In the genomic region with DNA sequence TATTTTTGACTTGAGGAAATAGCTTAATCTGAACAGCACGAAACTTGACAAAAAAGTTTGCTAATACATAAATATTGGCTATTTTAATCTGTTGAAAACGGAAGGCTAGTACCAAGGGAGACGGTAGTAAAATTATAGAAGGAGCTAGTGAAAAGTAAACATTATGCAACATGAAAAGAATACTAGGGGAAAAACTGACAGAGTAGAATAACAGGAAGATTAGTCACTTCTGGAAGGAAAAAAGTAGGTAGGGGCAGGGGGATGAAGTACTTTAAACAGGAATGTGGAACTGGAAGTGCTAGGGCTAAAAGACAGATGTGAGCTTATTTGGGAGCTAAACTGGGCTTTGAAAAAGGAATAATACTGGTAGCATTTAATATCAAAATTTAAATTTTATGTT, we compare ENCODE assay signal across 2 cellular contexts.
TF ChIP-seq lines count a peak whose summit lies in the region.

No MANE protein-coding gene starts in this region.

TF ChIP-seq in GM12878, 131 proteins besides CTCF, POLR2A, EP300 and RAD21 (continued from another document):
- TF ChIP-seq, protein P1, sequence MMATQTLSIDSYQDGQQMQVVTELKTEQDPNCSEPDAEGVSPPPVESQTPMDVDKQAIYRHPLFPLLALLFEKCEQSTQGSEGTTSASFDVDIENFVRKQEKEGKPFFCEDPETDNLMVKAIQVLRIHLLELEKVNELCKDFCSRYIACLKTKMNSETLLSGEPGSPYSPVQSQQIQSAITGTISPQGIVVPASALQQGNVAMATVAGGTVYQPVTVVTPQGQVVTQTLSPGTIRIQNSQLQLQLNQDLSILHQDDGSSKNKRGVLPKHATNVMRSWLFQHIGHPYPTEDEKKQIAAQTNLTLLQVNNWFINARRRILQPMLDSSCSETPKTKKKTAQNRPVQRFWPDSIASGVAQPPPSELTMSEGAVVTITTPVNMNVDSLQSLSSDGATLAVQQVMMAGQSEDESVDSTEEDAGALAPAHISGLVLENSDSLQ (IDR thresholded peaks at IDR 0.05) = no peak
- TF ChIP-seq, protein P2, sequence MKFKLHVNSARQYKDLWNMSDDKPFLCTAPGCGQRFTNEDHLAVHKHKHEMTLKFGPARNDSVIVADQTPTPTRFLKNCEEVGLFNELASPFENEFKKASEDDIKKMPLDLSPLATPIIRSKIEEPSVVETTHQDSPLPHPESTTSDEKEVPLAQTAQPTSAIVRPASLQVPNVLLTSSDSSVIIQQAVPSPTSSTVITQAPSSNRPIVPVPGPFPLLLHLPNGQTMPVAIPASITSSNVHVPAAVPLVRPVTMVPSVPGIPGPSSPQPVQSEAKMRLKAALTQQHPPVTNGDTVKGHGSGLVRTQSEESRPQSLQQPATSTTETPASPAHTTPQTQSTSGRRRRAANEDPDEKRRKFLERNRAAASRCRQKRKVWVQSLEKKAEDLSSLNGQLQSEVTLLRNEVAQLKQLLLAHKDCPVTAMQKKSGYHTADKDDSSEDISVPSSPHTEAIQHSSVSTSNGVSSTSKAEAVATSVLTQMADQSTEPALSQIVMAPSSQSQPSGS (IDR thresholded peaks at IDR 0.05; ENCODE audit: low read length) = no peak
- no peak for TF ChIP-seq NR2F1 (conservative IDR thresholded peaks at IDR 0.05)
- TF ChIP-seq MYB (IDR thresholded peaks at IDR 0.05; ENCODE audit: borderline replicate concordance, low read depth, low read length) = no peak
- TF ChIP-seq, protein P3, sequence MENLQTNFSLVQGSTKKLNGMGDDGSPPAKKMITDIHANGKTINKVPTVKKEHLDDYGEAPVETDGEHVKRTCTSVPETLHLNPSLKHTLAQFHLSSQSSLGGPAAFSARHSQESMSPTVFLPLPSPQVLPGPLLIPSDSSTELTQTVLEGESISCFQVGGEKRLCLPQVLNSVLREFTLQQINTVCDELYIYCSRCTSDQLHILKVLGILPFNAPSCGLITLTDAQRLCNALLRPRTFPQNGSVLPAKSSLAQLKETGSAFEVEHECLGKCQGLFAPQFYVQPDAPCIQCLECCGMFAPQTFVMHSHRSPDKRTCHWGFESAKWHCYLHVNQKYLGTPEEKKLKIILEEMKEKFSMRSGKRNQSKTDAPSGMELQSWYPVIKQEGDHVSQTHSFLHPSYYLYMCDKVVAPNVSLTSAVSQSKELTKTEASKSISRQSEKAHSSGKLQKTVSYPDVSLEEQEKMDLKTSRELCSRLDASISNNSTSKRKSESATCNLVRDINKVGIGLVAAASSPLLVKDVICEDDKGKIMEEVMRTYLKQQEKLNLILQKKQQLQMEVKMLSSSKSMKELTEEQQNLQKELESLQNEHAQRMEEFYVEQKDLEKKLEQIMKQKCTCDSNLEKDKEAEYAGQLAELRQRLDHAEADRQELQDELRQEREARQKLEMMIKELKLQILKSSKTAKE (IDR thresholded peaks at IDR 0.05; ENCODE audit: low read depth, poor library complexity, severe bottlenecking) = no peak
TF ChIP-seq in GM12878: peak in this region for 0.

TF ChIP-seq in HepG2, 621 proteins besides CTCF, POLR2A, EP300 and RAD21 (continued from another document and continues in another):
- TF ChIP-seq, protein P4, sequence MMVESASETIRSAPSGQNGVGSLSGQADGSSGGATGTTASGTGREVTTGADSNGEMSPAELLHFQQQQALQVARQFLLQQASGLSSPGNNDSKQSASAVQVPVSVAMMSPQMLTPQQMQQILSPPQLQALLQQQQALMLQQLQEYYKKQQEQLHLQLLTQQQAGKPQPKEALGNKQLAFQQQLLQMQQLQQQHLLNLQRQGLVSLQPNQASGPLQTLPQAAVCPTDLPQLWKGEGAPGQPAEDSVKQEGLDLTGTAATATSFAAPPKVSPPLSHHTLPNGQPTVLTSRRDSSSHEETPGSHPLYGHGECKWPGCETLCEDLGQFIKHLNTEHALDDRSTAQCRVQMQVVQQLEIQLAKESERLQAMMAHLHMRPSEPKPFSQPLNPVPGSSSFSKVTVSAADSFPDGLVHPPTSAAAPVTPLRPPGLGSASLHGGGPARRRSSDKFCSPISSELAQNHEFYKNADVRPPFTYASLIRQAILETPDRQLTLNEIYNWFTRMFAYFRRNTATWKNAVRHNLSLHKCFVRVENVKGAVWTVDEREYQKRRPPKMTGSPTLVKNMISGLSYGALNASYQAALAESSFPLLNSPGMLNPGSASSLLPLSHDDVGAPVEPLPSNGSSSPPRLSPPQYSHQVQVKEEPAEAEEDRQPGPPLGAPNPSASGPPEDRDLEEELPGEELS (CRISPR knock-in tag; IDR thresholded peaks at IDR 0.05) = 0 out of 2 replicates have a peak, but pooled peaks have one; percentile 32
- peak; percentile 29; the same call in 1 of the 2 replicates for TF ChIP-seq ISL2 (CRISPR knock-in tag; IDR thresholded peaks at IDR 0.05)
- TF ChIP-seq, protein P5, sequence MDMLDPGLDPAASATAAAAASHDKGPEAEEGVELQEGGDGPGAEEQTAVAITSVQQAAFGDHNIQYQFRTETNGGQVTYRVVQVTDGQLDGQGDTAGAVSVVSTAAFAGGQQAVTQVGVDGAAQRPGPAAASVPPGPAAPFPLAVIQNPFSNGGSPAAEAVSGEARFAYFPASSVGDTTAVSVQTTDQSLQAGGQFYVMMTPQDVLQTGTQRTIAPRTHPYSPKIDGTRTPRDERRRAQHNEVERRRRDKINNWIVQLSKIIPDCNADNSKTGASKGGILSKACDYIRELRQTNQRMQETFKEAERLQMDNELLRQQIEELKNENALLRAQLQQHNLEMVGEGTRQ (IDR thresholded peaks at IDR 0.05; ENCODE audit: low read depth, low read length) = no peak
- TF ChIP-seq, protein P5 (CRISPR knock-in tag; IDR thresholded peaks at IDR 0.05; ENCODE audit: borderline replicate concordance) = no peak
- TF ChIP-seq, protein P6, sequence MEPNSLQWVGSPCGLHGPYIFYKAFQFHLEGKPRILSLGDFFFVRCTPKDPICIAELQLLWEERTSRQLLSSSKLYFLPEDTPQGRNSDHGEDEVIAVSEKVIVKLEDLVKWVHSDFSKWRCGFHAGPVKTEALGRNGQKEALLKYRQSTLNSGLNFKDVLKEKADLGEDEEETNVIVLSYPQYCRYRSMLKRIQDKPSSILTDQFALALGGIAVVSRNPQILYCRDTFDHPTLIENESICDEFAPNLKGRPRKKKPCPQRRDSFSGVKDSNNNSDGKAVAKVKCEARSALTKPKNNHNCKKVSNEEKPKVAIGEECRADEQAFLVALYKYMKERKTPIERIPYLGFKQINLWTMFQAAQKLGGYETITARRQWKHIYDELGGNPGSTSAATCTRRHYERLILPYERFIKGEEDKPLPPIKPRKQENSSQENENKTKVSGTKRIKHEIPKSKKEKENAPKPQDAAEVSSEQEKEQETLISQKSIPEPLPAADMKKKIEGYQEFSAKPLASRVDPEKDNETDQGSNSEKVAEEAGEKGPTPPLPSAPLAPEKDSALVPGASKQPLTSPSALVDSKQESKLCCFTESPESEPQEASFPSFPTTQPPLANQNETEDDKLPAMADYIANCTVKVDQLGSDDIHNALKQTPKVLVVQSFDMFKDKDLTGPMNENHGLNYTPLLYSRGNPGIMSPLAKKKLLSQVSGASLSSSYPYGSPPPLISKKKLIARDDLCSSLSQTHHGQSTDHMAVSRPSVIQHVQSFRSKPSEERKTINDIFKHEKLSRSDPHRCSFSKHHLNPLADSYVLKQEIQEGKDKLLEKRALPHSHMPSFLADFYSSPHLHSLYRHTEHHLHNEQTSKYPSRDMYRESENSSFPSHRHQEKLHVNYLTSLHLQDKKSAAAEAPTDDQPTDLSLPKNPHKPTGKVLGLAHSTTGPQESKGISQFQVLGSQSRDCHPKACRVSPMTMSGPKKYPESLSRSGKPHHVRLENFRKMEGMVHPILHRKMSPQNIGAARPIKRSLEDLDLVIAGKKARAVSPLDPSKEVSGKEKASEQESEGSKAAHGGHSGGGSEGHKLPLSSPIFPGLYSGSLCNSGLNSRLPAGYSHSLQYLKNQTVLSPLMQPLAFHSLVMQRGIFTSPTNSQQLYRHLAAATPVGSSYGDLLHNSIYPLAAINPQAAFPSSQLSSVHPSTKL (CRISPR knock-in tag; IDR thresholded peaks at IDR 0.05) = peak; percentile 86
- TF ChIP-seq, protein P7, sequence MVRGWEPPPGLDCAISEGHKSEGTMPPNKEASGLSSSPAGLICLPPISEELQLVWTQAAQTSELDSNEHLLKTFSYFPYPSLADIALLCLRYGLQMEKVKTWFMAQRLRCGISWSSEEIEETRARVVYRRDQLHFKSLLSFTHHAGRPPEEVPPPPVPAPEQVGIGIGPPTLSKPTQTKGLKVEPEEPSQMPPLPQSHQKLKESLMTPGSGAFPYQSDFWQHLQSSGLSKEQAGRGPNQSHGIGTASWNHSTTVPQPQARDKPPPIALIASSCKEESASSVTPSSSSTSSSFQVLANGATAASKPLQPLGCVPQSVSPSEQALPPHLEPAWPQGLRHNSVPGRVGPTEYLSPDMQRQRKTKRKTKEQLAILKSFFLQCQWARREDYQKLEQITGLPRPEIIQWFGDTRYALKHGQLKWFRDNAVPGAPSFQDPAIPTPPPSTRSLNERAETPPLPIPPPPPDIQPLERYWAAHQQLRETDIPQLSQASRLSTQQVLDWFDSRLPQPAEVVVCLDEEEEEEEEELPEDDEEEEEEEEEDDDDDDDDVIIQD (CRISPR knock-in tag; IDR thresholded peaks at IDR 0.05; ENCODE audit: low read depth) = peak; percentile 96
- peak; percentile 59; the same call in 1 of the 2 replicates for TF ChIP-seq RXRB (CRISPR knock-in tag; IDR thresholded peaks at IDR 0.05; ENCODE audit: borderline replicate concordance)
- no peak for TF ChIP-seq FOXJ3 (CRISPR knock-in tag; IDR thresholded peaks at IDR 0.05; ENCODE audit: borderline replicate concordance)
- TF ChIP-seq ZNF570 (CRISPR knock-in tag; IDR thresholded peaks at IDR 0.05; ENCODE audit: borderline replicate concordance) = no peak
- no peak for TF ChIP-seq MZF1 (CRISPR knock-in tag; IDR thresholded peaks at IDR 0.05; ENCODE audit: borderline replicate concordance)
- TF ChIP-seq, protein P8, sequence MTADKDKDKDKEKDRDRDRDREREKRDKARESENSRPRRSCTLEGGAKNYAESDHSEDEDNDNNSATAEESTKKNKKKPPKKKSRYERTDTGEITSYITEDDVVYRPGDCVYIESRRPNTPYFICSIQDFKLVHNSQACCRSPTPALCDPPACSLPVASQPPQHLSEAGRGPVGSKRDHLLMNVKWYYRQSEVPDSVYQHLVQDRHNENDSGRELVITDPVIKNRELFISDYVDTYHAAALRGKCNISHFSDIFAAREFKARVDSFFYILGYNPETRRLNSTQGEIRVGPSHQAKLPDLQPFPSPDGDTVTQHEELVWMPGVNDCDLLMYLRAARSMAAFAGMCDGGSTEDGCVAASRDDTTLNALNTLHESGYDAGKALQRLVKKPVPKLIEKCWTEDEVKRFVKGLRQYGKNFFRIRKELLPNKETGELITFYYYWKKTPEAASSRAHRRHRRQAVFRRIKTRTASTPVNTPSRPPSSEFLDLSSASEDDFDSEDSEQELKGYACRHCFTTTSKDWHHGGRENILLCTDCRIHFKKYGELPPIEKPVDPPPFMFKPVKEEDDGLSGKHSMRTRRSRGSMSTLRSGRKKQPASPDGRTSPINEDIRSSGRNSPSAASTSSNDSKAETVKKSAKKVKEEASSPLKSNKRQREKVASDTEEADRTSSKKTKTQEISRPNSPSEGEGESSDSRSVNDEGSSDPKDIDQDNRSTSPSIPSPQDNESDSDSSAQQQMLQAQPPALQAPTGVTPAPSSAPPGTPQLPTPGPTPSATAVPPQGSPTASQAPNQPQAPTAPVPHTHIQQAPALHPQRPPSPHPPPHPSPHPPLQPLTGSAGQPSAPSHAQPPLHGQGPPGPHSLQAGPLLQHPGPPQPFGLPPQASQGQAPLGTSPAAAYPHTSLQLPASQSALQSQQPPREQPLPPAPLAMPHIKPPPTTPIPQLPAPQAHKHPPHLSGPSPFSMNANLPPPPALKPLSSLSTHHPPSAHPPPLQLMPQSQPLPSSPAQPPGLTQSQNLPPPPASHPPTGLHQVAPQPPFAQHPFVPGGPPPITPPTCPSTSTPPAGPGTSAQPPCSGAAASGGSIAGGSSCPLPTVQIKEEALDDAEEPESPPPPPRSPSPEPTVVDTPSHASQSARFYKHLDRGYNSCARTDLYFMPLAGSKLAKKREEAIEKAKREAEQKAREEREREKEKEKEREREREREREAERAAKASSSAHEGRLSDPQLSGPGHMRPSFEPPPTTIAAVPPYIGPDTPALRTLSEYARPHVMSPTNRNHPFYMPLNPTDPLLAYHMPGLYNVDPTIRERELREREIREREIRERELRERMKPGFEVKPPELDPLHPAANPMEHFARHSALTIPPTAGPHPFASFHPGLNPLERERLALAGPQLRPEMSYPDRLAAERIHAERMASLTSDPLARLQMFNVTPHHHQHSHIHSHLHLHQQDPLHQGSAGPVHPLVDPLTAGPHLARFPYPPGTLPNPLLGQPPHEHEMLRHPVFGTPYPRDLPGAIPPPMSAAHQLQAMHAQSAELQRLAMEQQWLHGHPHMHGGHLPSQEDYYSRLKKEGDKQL (CRISPR knock-in tag; IDR thresholded peaks at IDR 0.05; ENCODE audit: low read depth) = no peak
- TF ChIP-seq, protein P9, sequence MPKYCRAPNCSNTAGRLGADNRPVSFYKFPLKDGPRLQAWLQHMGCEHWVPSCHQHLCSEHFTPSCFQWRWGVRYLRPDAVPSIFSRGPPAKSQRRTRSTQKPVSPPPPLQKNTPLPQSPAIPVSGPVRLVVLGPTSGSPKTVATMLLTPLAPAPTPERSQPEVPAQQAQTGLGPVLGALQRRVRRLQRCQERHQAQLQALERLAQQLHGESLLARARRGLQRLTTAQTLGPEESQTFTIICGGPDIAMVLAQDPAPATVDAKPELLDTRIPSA (CRISPR knock-in tag; IDR thresholded peaks at IDR 0.05; ENCODE audit: borderline replicate concordance) = no peak
- TF ChIP-seq ASH2L (IDR thresholded peaks at IDR 0.05; ENCODE audit: insufficient read length, low read depth, low read length) = peak; percentile 17
- no peak for TF ChIP-seq ZNF232 (CRISPR knock-in tag; IDR thresholded peaks at IDR 0.05; ENCODE audit: borderline replicate concordance)
- peak; percentile 84 for TF ChIP-seq FOXA3 (CRISPR knock-in tag; IDR thresholded peaks at IDR 0.05)
- TF ChIP-seq HOXD1 (CRISPR knock-in tag; IDR thresholded peaks at IDR 0.05) = no peak
- TF ChIP-seq LCORL (IDR thresholded peaks at IDR 0.05) = peak; percentile 23; the same call in 1 of the 2 replicates
- TF ChIP-seq LCORL (CRISPR knock-in tag; IDR thresholded peaks at IDR 0.05) = peak; percentile 22; the same call in 1 of the 2 replicates
- no peak for TF ChIP-seq ZFP90 (CRISPR knock-in tag; IDR thresholded peaks at IDR 0.05; ENCODE audit: borderline replicate concordance)
- no peak for TF ChIP-seq SMARCE1 (IDR thresholded peaks at IDR 0.05; ENCODE audit: borderline replicate concordance)
